In the genomic region with DNA sequence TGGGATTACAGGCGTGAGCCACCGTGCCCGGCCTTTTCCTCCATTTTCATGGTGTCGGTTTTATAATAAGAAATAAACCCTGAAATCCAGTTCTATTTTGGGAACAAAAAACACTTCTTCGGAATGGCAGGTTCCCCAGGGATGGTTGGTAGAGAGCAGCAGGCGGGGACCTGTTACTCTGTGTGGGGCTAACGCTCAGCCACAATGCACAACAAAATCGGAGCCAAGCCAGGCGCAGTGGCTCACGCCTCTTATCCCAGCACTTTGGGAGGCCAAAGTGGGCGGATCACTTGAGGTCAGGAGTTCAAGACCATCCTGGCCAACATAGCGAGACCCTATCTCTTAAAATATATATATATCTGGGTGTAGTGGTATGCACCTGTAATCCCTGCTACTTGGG, we compare ENCODE assay signal across 9 cellular contexts. TPM values are rescaled to one million over a fixed set of nuclear protein-coding genes. Genes with fewer than 3 reads are reported as not detected.
"Had no signal": no experiment of that assay in that cellular context is flagged by ENCODE, and none has a peak within 500 bp of the region (broad histone marks: within the 10 kb centered on the region; RNA-seq: fewer than 3 reads in every experiment).

No MANE protein-coding gene starts in this region.

- H3K9me3 Mint-ChIP-seq: IgD-negative memory B cell had no signal

- H3K4me1 Mint-ChIP-seq: H9, IgD-negative memory B cell had no signal

- H3K4me3 Mint-ChIP-seq: H9 had no signal

- H3K27ac Mint-ChIP-seq: H9 had no signal

- H3K27me3 Mint-ChIP-seq: IgD-negative memory B cell had no signal

- H3K36me3 Mint-ChIP-seq: IgD-negative memory B cell had no signal

- H2AFZ ChIP-seq: GM23248 had no signal

- H3K4me3 ChIP-seq: GM23248 had no signal

- H3K27ac ChIP-seq: GM23248 had no signal

- DNase-seq: GM23248, GOT3, H9, HCEC 1CT, KBM-7 had no signal

- H3K9ac ChIP-seq: GM23248 had no signal

- FAIRE-seq: HTR-8/SVneo had no signal

RNA-seq across cellular contexts. Expression of a gene that starts 5.7 kb away (rescaled TPM):
- total RNA-seq: H4, HT-29 had no signal

RNA-seq across cellular contexts. Expression of a gene that starts 15.7 kb away (rescaled TPM):
- total RNA-seq: GM23248, H4, HT-29 had no signal
- polyA plus RNA-seq: IgD-negative memory B cell had no signal
